Comparison of ENCODE assay signal across 9 cellular contexts in the genomic region with DNA sequence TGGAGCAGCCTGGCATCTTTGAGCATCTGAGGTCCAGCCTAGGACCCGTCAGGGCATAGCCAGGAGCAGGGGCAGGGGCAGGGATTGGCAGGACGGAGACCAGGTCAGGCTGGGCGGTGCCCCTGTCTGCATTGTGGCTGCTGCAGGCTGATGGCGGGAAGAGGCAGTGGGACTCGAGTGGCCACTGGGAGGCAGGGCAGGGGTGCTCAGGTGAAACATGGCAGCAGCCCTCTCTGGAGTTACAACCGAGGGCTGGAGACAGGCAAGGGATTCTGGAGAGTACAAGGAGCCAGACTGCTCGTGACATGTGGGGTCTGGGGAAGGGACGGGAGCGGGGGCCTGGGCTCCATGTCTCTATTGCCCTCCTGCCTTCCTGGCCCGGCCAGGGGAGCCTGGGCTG.
A peak's percentile ranks its signal among the peaks of the same experiment; 100 is the strongest.
DNase-seq lines count a peak whose midpoint lies in the region; ATAC-seq and TF ChIP-seq lines count a peak whose summit lies in the region.
"Had no signal": no experiment of that assay in that cellular context is flagged by ENCODE, and none has a peak within 500 bp of the region (broad histone marks: within the 10 kb centered on the region; RNA-seq: fewer than 3 reads in every experiment).

No MANE protein-coding gene starts in this region.

- ATAC-seq in PC-3 (peak; percentile 60), GM21786 (IDR thresholded peaks at IDR 0.05; ENCODE audit: unreplicated experiment) (no peak), gastroesophageal sphincter (no peak)
- no peak for ATAC-seq in naive thymus-derived CD4-positive, alpha-beta T cell

- H3K27ac ChIP-seq in PC-3 (ENCODE audit: low read length) (no peak overlapping the region), cardiac muscle cell (no peak overlapping the region), gastroesophageal sphincter (no peak overlapping the region)
- no peak overlapping the region for H3K27ac ChIP-seq in naive thymus-derived CD4-positive, alpha-beta T cell (ENCODE audit: low read depth, low read length)

- intact Hi-C loops in PC-3 (cut with micrococcal nuclease), result no loop called here
- intact Hi-C loops in naive thymus-derived CD4-positive, alpha-beta T cell (cut with micrococcal nuclease), result loop anchor here in 1 of 2 donors (5.0 kb wide), 1 partner anchor 40 kb away; no protein-coding TSS in a partner anchor

- H3K4me3 ChIP-seq in PC-3 (ENCODE audit: low read length) (no peak overlapping the region), cardiac muscle cell (no peak overlapping the region), gastroesophageal sphincter (no peak overlapping the region)
- no peak overlapping the region for H3K4me3 ChIP-seq in naive thymus-derived CD4-positive, alpha-beta T cell (ENCODE audit: low read length)

- peaks cover 0 to 30% (median 7%) of the 10 kb centered on the region in 7 donors for H3K4me1 Mint-ChIP-seq in naive thymus-derived CD4-positive, alpha-beta T cell

- H3K4me3 Mint-ChIP-seq in naive thymus-derived CD4-positive, alpha-beta T cell, result no peak overlapping the region

- H3K36me3 Mint-ChIP-seq in naive thymus-derived CD4-positive, alpha-beta T cell, result peaks cover 0 to 7% (median 5%) of the 10 kb centered on the region in 5 donors

- no peaks in the 10 kb centered on the region for H3K27me3 ChIP-seq in PC-3 (ENCODE audit: low read length)
- no peaks in the 10 kb centered on the region for H3K27me3 ChIP-seq in cardiac muscle cell
- peaks cover 60% of the 10 kb centered on the region for H3K27me3 ChIP-seq in gastroesophageal sphincter
- no peaks in the 10 kb centered on the region for H3K27me3 ChIP-seq in naive thymus-derived CD4-positive, alpha-beta T cell (ENCODE audit: control insufficient read depth in 2 of 2, insufficient read depth in 2 of 2, low read length in 2 of 2)

- no peaks in the 10 kb centered on the region for H3K79me2 ChIP-seq in PC-3 (ENCODE audit: low read length)

- POLR2A ChIA-PET in PC-3 (lab: Charles Lee; ENCODE audit: unreplicated experiment), result no interaction called here
- POLR2A ChIA-PET in naive thymus-derived CD4-positive, alpha-beta T cell (lab: Charles Lee), result no interaction called here

- BruUV-seq in PC-3 (replicated peaks; lab: Mats Ljungman, UMichigan), result no TSS peak

- no peak overlapping the region for H2AFZ ChIP-seq in PC-3 (ENCODE audit: low read length)

- TF ChIP-seq CTCF in PC-3 (conservative IDR thresholded peaks at IDR 0.05; ENCODE audit: low read depth, low read length), result peak; percentile 41; the same call in 1 of the 2 replicates
- TF ChIP-seq CTCF in cardiac muscle cell (IDR thresholded peaks at IDR 0.05; ENCODE audit: low read depth, low read length), result peak; percentile 13
- TF ChIP-seq CTCF in gastroesophageal sphincter (IDR thresholded peaks at IDR 0.05), result no peak

- H3K9me3 ChIP-seq in PC-3 (ENCODE audit: low read length) (no peaks in the 10 kb centered on the region), cardiac muscle cell (ENCODE audit: low read depth) (no peaks in the 10 kb centered on the region), gastroesophageal sphincter (peaks cover 0 to 20% (median 2%) of the 10 kb centered on the region in 3 donors)
- peaks cover 0 to 10% (median 0%) of the 10 kb centered on the region in 3 experiments for H3K9me3 ChIP-seq in naive thymus-derived CD4-positive, alpha-beta T cell (ENCODE audit: control insufficient read depth in 2 of 3, low read length in 3 of 3)

- CTCF ChIA-PET in PC-3 (lab: Charles Lee), result no interaction called here
- CTCF ChIA-PET in naive thymus-derived CD4-positive, alpha-beta T cell (lab: Charles Lee), result no interaction called here

- no peak for TF ChIP-seq POLR2A in gastroesophageal sphincter (IDR thresholded peaks at IDR 0.05)

- peaks cover 7 to 18% (median 11%) of the 10 kb centered on the region in 5 donors for H3K27me3 Mint-ChIP-seq in naive thymus-derived CD4-positive, alpha-beta T cell

- DNase-seq in 8988T (peak; percentile 84), ELR (ENCODE audit: low read depth) (peak; percentile 28), PC-3 (peak; percentile 23), cardiac muscle cell (ENCODE audit: low read depth in 1 of 2, low spot score in 1 of 2) (peak; percentile 12 to 44), NCI-H2107 treated with DMSO at 0.1 percent for 48 hours (lab: John Stamatoyannopoulos, UW; ENCODE audit: unreplicated experiment) (no peak)
- DNase-seq in naive thymus-derived CD4-positive, alpha-beta T cell, result no peak
- DNase-seq: GF-D8 had no signal

- TF ChIP-seq EP300 in gastroesophageal sphincter (IDR thresholded peaks at IDR 0.05), result no peak

- peak overlapping the region in 1 of 9 donors; percentile 49 for H3K27ac Mint-ChIP-seq in naive thymus-derived CD4-positive, alpha-beta T cell

- 80% methylated on average over 1 of the region's 10 CpGs; no CpG with 5 or more reads in 1 of the 2 donors for WGBS in gastroesophageal sphincter (ENCODE audit: low coverage in 1 of 2), 2 donors

- H3K4me2 ChIP-seq in PC-3 (ENCODE audit: low read length), result no peak overlapping the region

- H3K4me1 ChIP-seq in PC-3 (ENCODE audit: insufficient read depth, low read length) (peaks cover 11% of the 10 kb centered on the region; the same call in 1 of the 2 replicates), cardiac muscle cell (ENCODE audit: low read depth) (no peaks in the 10 kb centered on the region), gastroesophageal sphincter (peaks cover 0 to 12% (median 3%) of the 10 kb centered on the region in 3 donors)
- peaks cover 0 to 3% of the 10 kb centered on the region in 2 donors for H3K4me1 ChIP-seq in naive thymus-derived CD4-positive, alpha-beta T cell (ENCODE audit: control insufficient read depth in 2 of 2, insufficient read depth in 2 of 2, low read length in 2 of 2)

- no peaks in the 10 kb centered on the region for H3F3A ChIP-seq in PC-3 (ENCODE audit: low read length, unreplicated experiment)

- no peaks in the 10 kb centered on the region for H4K20me1 ChIP-seq in PC-3 (ENCODE audit: low read length)

- no peak overlapping the region for H3K9ac ChIP-seq in PC-3 (ENCODE audit: low read length)

- H3K9me2 ChIP-seq in PC-3 (replicated peaks; ENCODE audit: low read length), result no peaks in the 10 kb centered on the region

- H3K36me3 ChIP-seq in PC-3 (ENCODE audit: low read depth, low read length) (no peaks in the 10 kb centered on the region), cardiac muscle cell (no peaks in the 10 kb centered on the region), gastroesophageal sphincter (no peaks in the 10 kb centered on the region)
- no peaks in the 10 kb centered on the region for H3K36me3 ChIP-seq in naive thymus-derived CD4-positive, alpha-beta T cell (ENCODE audit: control insufficient read depth in 2 of 3, insufficient read depth in 3 of 3, low read length in 3 of 3)

- H3K9me3 Mint-ChIP-seq in naive thymus-derived CD4-positive, alpha-beta T cell, result peaks cover 0 to 36% (median 14%) of the 10 kb centered on the region in 11 donors

Comparison
In these comparisons a context has a peak if more than half of its experiments do, and no peak if none do; other contexts are left out.
1. DNase-seq: peak in 8988T (single experiment), ELR (single experiment), PC-3 (single experiment) and cardiac muscle cell (2 of 2); none in NCI-H2107 treated with DMSO at 0.1 percent for 48 hours (single experiment) and naive thymus-derived CD4-positive, alpha-beta T cell (0 of 9).
2. CTCF ChIP-seq: peak in PC-3 (single experiment) and cardiac muscle cell (single experiment); none in gastroesophageal sphincter (0 of 4).